27 cellular contexts compared by ENCODE assay signal in genomic region chr2:159755014-159755413, GRCh38.
"Had no signal": no experiment of that assay in that cellular context is flagged by ENCODE, and none has a peak within 500 bp of the region (broad histone marks: within the 10 kb centered on the region; RNA-seq: fewer than 3 reads in every experiment).

No MANE protein-coding gene starts in this region.

- H3K27ac ChIP-seq: body of pancreas, SK-N-MC had no signal

- H3K9me3 ChIP-seq: ascending aorta, body of pancreas had no signal

- H3K27me3 ChIP-seq: ascending aorta, body of pancreas had no signal

- FAIRE-seq: RCC 7860, TTC549 had no signal

- ATAC-seq: activated CD8-positive, alpha-beta memory T cell treated with anti-CD3 and anti-CD28 coated beads, Interleukin-2, amount 10 ng/mL, durations not matched to agents 7 days and 5 days; body of pancreas had no signal

- H3K4me3 ChIP-seq: ascending aorta, body of pancreas, SK-N-MC had no signal

- DNase-seq: activated B cell treated with CpG ODN at 0.5 μM for 24 hours; activated CD4-positive, alpha-beta T cell treated with anti-CD3 and anti-CD28 coated beads for 1 hour; activated CD4-positive, alpha-beta T cell treated with anti-CD3 and anti-CD28 coated beads, Interleukin-2, amount 10 ng/mL, durations not matched to agents 24 days and 14 days; activated CD4-positive, alpha-beta T cell treated with anti-CD3 and anti-CD28 coated beads, Interleukin-2, amount 50 U/mL, for 48 hours; activated CD8-positive, alpha-beta memory T cell treated with anti-CD3 and anti-CD28 coated beads, Interleukin-2, amount 10 ng/mL, durations not matched to agents 7 days and 5 days; activated effector memory CD4-positive, alpha-beta T cell treated with anti-CD3 and anti-CD28 coated beads, Interleukin-2, amount 50 U/mL, for 16 hours; activated naive CD4-positive, alpha-beta T cell treated with Interleukin-2 at 50 U/mL for 16 hours; activated naive CD8-positive, alpha-beta T cell treated with anti-CD3 and anti-CD28 coated beads, Interleukin-2, amount 50 U/mL, for 24 hours; activated T-cell treated with anti-CD3 and anti-CD28 coated beads, Interleukin-2, amount 50 U/mL, for 4 hours; amniotic stem cell; body of pancreas; MM.1S; NCI-H1105; NCI-H1436; NCI-H1694 treated with DMSO at 0.1 percent for 48 hours; NCI-H2029 treated with DMSO at 0.1 percent for 48 hours; NCI-H345; NCI-H510A; NCI-H526 treated with DMSO at 0.1 percent for 48 hours; OCI-M1; T-cell; T-helper 2 cell; T1000 had no signal
